Comparison of ENCODE assay signal across 10 cellular contexts in the genomic region with DNA sequence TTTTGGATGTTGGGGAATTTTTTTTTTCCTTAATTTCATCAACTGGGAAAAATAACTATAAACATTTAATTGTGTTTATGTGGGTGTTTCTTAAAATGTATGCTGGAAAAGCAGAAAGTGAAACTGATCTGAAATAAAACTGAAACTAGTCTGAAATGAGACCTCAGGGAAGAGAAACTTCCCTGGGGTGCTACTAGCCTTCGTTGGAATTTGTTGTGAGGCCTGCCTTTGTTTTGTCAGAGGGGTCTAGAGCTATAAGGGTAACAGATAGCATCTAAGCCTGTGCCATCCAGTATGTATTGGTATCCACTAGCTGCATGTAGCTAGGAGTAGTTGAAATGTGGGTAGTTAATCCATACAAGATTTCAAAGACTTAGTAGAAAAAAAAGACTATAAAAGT. TPM values are rescaled to one million over a fixed set of nuclear protein-coding genes. Genes with fewer than 3 reads are reported as not detected.
DNase-seq lines count a peak whose midpoint lies in the region; ATAC-seq and TF ChIP-seq lines count a peak whose summit lies in the region.
"Had no signal": no experiment of that assay in that cellular context is flagged by ENCODE, and none has a peak within 500 bp of the region (broad histone marks: within the 10 kb centered on the region; RNA-seq: fewer than 3 reads in every experiment).

No MANE protein-coding gene starts in this region.

- peaks cover 9 to 68% of the 10 kb centered on the region in 2 donors for H3K4me1 ChIP-seq in thoracic aorta (ENCODE audit: control insufficient read depth in 1 of 2, low read depth in 2 of 2)

- no peaks in the 10 kb centered on the region for H3K36me3 ChIP-seq in thoracic aorta

- CTCF ChIA-PET in activated CD4-positive, alpha-beta T cell treated with anti-CD3 and anti-CD28 coated beads, Interleukin-2, amount 10 ng/mL, durations not matched to agents 7 days and 5 days (lab: Charles Lee): no interaction called here

- no peak for DNase-seq in activated CD4-positive, alpha-beta T cell treated with anti-CD3 and anti-CD28 coated beads, Interleukin-2, amount 10 ng/mL, durations not matched to agents 7 days and 5 days
- no peak for DNase-seq in activated CD4-positive, alpha-beta T cell treated with anti-CD3 and anti-CD28 coated beads for 1 hour
- DNase-seq in activated T-helper 1 cell treated with anti-CD3 and anti-CD28 coated beads, Interleukin-12 subunit alpha, Interleukin-12 subunit beta, Interleukin-2, Interleukin-4 antibody, amounts not matched to agents 30 ng/mL and 10 ng/mL and 1 ng/mL, durations not matched to agents 14 hours and 24 hours and 36 hours (ENCODE audit: low spot score): no peak
- DNase-seq in iris pigment epithelial cell (ENCODE audit: low read depth) (peak; percentile 48), thoracic aorta (ENCODE audit: low spot score) (no peak), endothelial cell (ENCODE audit: low spot score) (no peak), superior temporal gyrus (ENCODE audit: extremely low spot score) (no peak)
- DNase-seq: stimulated activated CD4-positive, alpha-beta T cell treated with anti-CD3 and anti-CD28 coated beads, Interleukin-2, amount 100 ng/mL, for 48 hours had no signal

- no peak for TF ChIP-seq CTCF in thoracic aorta (IDR thresholded peaks at IDR 0.05)
- no peak for TF ChIP-seq CTCF in endothelial cell (IDR thresholded peaks at IDR 0.05; ENCODE audit: unreplicated experiment)

- H3K27me3 Mint-ChIP-seq in activated CD4-positive, alpha-beta T cell treated with anti-CD3 and anti-CD28 coated beads, Interleukin-2, amount 10 ng/mL, durations not matched to agents 7 days and 5 days: no peaks in the 10 kb centered on the region
- peaks cover 6% of the 10 kb centered on the region for H3K27me3 Mint-ChIP-seq in activated T-helper 1 cell treated with anti-CD3 and anti-CD28 coated beads, Interleukin-12 subunit alpha, Interleukin-12 subunit beta, Interleukin-2, Interleukin-4 antibody, amounts not matched to agents 30 ng/mL and 10 ng/mL and 1 ng/mL, durations not matched to agents 14 hours and 24 hours and 36 hours (ENCODE audit: insufficient read depth)
- H3K27me3 Mint-ChIP-seq in endothelial cell (ENCODE audit: unreplicated experiment): no peaks in the 10 kb centered on the region

- no peaks in the 10 kb centered on the region for H3K27me3 ChIP-seq in thoracic aorta (replicated peaks; ENCODE audit: insufficient read depth)

- H3K4me3 ChIP-seq in thoracic aorta: peak overlapping the region; percentile 67

- peaks cover 21% of the 10 kb centered on the region for H3K4me1 Mint-ChIP-seq in activated CD4-positive, alpha-beta T cell treated with anti-CD3 and anti-CD28 coated beads, Interleukin-2, amount 10 ng/mL, durations not matched to agents 7 days and 5 days
- H3K4me1 Mint-ChIP-seq in activated T-helper 1 cell treated with anti-CD3 and anti-CD28 coated beads, Interleukin-12 subunit alpha, Interleukin-12 subunit beta, Interleukin-2, Interleukin-4 antibody, amounts not matched to agents 30 ng/mL and 10 ng/mL and 1 ng/mL, durations not matched to agents 14 hours and 24 hours and 36 hours (ENCODE audit: low read depth): peaks cover 22% of the 10 kb centered on the region
- H3K4me1 Mint-ChIP-seq in endothelial cell (ENCODE audit: unreplicated experiment): peaks cover 9% of the 10 kb centered on the region

- no peak for ATAC-seq in thoracic aorta (ENCODE audit: insufficient number of reproducible peaks, low FRiP score, low read depth)
- ATAC-seq in GM21528 (IDR thresholded peaks at IDR 0.05; ENCODE audit: low FRiP score, unreplicated experiment): no peak
- ATAC-seq: Panc1 had no signal

- peaks cover 5% of the 10 kb centered on the region for H3K9me3 ChIP-seq in thoracic aorta

- peak overlapping the region; percentile 61 for H3K4me3 Mint-ChIP-seq in activated CD4-positive, alpha-beta T cell treated with anti-CD3 and anti-CD28 coated beads, Interleukin-2, amount 10 ng/mL, durations not matched to agents 7 days and 5 days
- H3K4me3 Mint-ChIP-seq in activated T-helper 1 cell treated with anti-CD3 and anti-CD28 coated beads, Interleukin-12 subunit alpha, Interleukin-12 subunit beta, Interleukin-2, Interleukin-4 antibody, amounts not matched to agents 30 ng/mL and 10 ng/mL and 1 ng/mL, durations not matched to agents 14 hours and 24 hours and 36 hours: peak overlapping the region; percentile 68
- no peak overlapping the region for H3K4me3 Mint-ChIP-seq in endothelial cell (ENCODE audit: unreplicated experiment)

- intact Hi-C loops in activated T-helper 1 cell treated with anti-CD3 and anti-CD28 coated beads, Interleukin-12 subunit alpha, Interleukin-12 subunit beta, Interleukin-2, Interleukin-4 antibody, amounts not matched to agents 30 ng/mL and 10 ng/mL and 1 ng/mL, durations not matched to agents 14 hours and 24 hours and 36 hours (cut with micrococcal nuclease): no loop called here

- peak overlapping the region; percentile 83 for H3K27ac Mint-ChIP-seq in activated CD4-positive, alpha-beta T cell treated with anti-CD3 and anti-CD28 coated beads, Interleukin-2, amount 10 ng/mL, durations not matched to agents 7 days and 5 days
- H3K27ac Mint-ChIP-seq in activated T-helper 1 cell treated with anti-CD3 and anti-CD28 coated beads, Interleukin-12 subunit alpha, Interleukin-12 subunit beta, Interleukin-2, Interleukin-4 antibody, amounts not matched to agents 30 ng/mL and 10 ng/mL and 1 ng/mL, durations not matched to agents 14 hours and 24 hours and 36 hours: no peak overlapping the region
- no peak overlapping the region for H3K27ac Mint-ChIP-seq in endothelial cell (ENCODE audit: unreplicated experiment)

- H3K36me3 Mint-ChIP-seq in activated CD4-positive, alpha-beta T cell treated with anti-CD3 and anti-CD28 coated beads, Interleukin-2, amount 10 ng/mL, durations not matched to agents 7 days and 5 days (ENCODE audit: low read depth): peaks cover 3% of the 10 kb centered on the region
- no peaks in the 10 kb centered on the region for H3K36me3 Mint-ChIP-seq in activated T-helper 1 cell treated with anti-CD3 and anti-CD28 coated beads, Interleukin-12 subunit alpha, Interleukin-12 subunit beta, Interleukin-2, Interleukin-4 antibody, amounts not matched to agents 30 ng/mL and 10 ng/mL and 1 ng/mL, durations not matched to agents 14 hours and 24 hours and 36 hours (ENCODE audit: low read depth)
- peaks cover 23% of the 10 kb centered on the region for H3K36me3 Mint-ChIP-seq in endothelial cell (ENCODE audit: low read depth, unreplicated experiment)

- peaks cover 8% of the 10 kb centered on the region for H3K9me3 Mint-ChIP-seq in activated CD4-positive, alpha-beta T cell treated with anti-CD3 and anti-CD28 coated beads, Interleukin-2, amount 10 ng/mL, durations not matched to agents 7 days and 5 days
- H3K9me3 Mint-ChIP-seq in activated T-helper 1 cell treated with anti-CD3 and anti-CD28 coated beads, Interleukin-12 subunit alpha, Interleukin-12 subunit beta, Interleukin-2, Interleukin-4 antibody, amounts not matched to agents 30 ng/mL and 10 ng/mL and 1 ng/mL, durations not matched to agents 14 hours and 24 hours and 36 hours: peaks cover 10% of the 10 kb centered on the region
- H3K9me3 Mint-ChIP-seq in endothelial cell (ENCODE audit: unreplicated experiment): no peaks in the 10 kb centered on the region

- no peak overlapping the region for H3K27ac ChIP-seq in thoracic aorta

- POLR2A ChIA-PET in activated CD4-positive, alpha-beta T cell treated with anti-CD3 and anti-CD28 coated beads, Interleukin-2, amount 10 ng/mL, durations not matched to agents 7 days and 5 days (lab: Charles Lee): no interaction called here

RNA-seq across cellular contexts. Expression of gene ZNF618, which starts 10.4 kb away (rescaled TPM):
- total RNA-seq in activated CD4-positive, alpha-beta T cell treated with anti-CD3 and anti-CD28 coated beads, Interleukin-2, amount 10 ng/mL, durations not matched to agents 7 days and 5 days: under 1 TPM; 0.21 to 0.27 TPM
- total RNA-seq in activated T-helper 1 cell treated with anti-CD3 and anti-CD28 coated beads, Interleukin-12 subunit alpha, Interleukin-12 subunit beta, Interleukin-2, Interleukin-4 antibody, amounts not matched to agents 30 ng/mL and 10 ng/mL and 1 ng/mL, durations not matched to agents 14 hours and 24 hours and 36 hours: 0.07 and 0.16 TPM in 2 replicates
- total RNA-seq in thoracic aorta (10 to 100 TPM; 16.6 to 24.9 TPM), endothelial cell (ENCODE audit: unreplicated experiment) (35.0 TPM)

Comparison
In these comparisons a context has a peak if more than half of its experiments do, and no peak if none do; other contexts are left out.
1. RNA of gene ZNF618, which starts 10.4 kb away (total RNA-seq): 35.0 TPM in endothelial cell (single experiment) and 16.6 to 24.9 TPM in thoracic aorta; 0.21 to 0.27 TPM in activated CD4-positive, alpha-beta T cell treated with anti-CD3 and anti-CD28 coated beads, Interleukin-2, amount 10 ng/mL, durations not matched to agents 7 days and 5 days and 0.07 to 0.16 TPM in activated T-helper 1 cell treated with anti-CD3 and anti-CD28 coated beads, Interleukin-12 subunit alpha, Interleukin-12 subunit beta, Interleukin-2, Interleukin-4 antibody, amounts not matched to agents 30 ng/mL and 10 ng/mL and 1 ng/mL, durations not matched to agents 14 hours and 24 hours and 36 hours; every median in the first group is over 10 times any median in the second.